Comparison of ENCODE assay signal across 10 cellular contexts in genomic region chrX:19627533-19627932, GRCh38.
DNase-seq lines count a peak whose midpoint lies in the region; ATAC-seq and FAIRE-seq lines count a peak whose summit lies in the region.
"Had no signal": no experiment of that assay in that cellular context is flagged by ENCODE, and none has a peak within 500 bp of the region (broad histone marks: within the 10 kb centered on the region; RNA-seq: fewer than 3 reads in every experiment).

No MANE protein-coding gene starts in this region.

- peak overlapping the region; percentile 7 for H3K27ac ChIP-seq in effector memory CD4-positive, alpha-beta T cell (ENCODE audit: insufficient read depth, low read length, poor library complexity, severe bottlenecking)

- H3K36me3 Mint-ChIP-seq in T-helper 2 cell treated with Interferon-gamma antibody and Interleukin-4, amounts not matched to agents 5 μg/mL and 100 μg/mL, for 36 hours (ENCODE audit: low read depth): peaks cover 25% of the 10 kb centered on the region

- H3K27me3 Mint-ChIP-seq in T-helper 2 cell treated with Interferon-gamma antibody and Interleukin-4, amounts not matched to agents 5 μg/mL and 100 μg/mL, for 36 hours (ENCODE audit: low read depth): no peaks in the 10 kb centered on the region

- no peaks in the 10 kb centered on the region for H3K9me3 ChIP-seq in effector memory CD4-positive, alpha-beta T cell (ENCODE audit: control insufficient read depth, low read length)

- intact Hi-C loops in posterior vena cava (cut with DNase I): no loop called here

- FAIRE-seq in urothelium cell line (lab: Jason Lieb, UNC): no peak
- no peak for FAIRE-seq in GM19239 (lab: Jason Lieb, UNC)

- no peaks in the 10 kb centered on the region for H3K36me3 ChIP-seq in effector memory CD4-positive, alpha-beta T cell (ENCODE audit: control insufficient read depth, insufficient read depth, low read length)

- H3K4me3 Mint-ChIP-seq in T-helper 2 cell treated with Interferon-gamma antibody and Interleukin-4, amounts not matched to agents 5 μg/mL and 100 μg/mL, for 36 hours: no peak overlapping the region

- H3K27me3 ChIP-seq in effector memory CD4-positive, alpha-beta T cell (replicated peaks; ENCODE audit: control insufficient read depth, insufficient read depth, low read length, poor library complexity, severe bottlenecking): no peaks in the 10 kb centered on the region

- peaks cover 44% of the 10 kb centered on the region for H3K4me1 Mint-ChIP-seq in T-helper 2 cell treated with Interferon-gamma antibody and Interleukin-4, amounts not matched to agents 5 μg/mL and 100 μg/mL, for 36 hours (ENCODE audit: low read depth)

- peak; percentile 20 for DNase-seq in stimulated activated CD4-positive, alpha-beta T cell treated with anti-CD3 and anti-CD28 coated beads, Interleukin-4, amount 100 ng/mL, for 24 hours
- no peak for DNase-seq in stimulated activated CD4-positive, alpha-beta T cell treated with anti-CD3 and anti-CD28 coated beads, Interleukin-4, amount 100 ng/mL, for 1 hour
- DNase-seq in T-helper 2 cell treated with Interferon-gamma antibody and Interleukin-4, amounts not matched to agents 5 μg/mL and 100 μg/mL, for 36 hours (ENCODE audit: low spot score): peak; percentile 21
- peak in 2 of 3 donors; percentile 1 to 2 for DNase-seq in effector memory CD4-positive, alpha-beta T cell
- DNase-seq in urothelium cell line (ENCODE audit: low spot score): peak; percentile 2
- no peak for DNase-seq in posterior vena cava (ENCODE audit: low spot score)
- DNase-seq in GM19239 (ENCODE audit: insufficient read length, low spot score): no peak
- DNase-seq: foreskin melanocyte, SHP77 treated with DMSO at 0.1 percent for 48 hours had no signal

- peak overlapping the region; percentile 57 for H3K27ac Mint-ChIP-seq in T-helper 2 cell treated with Interferon-gamma antibody and Interleukin-4, amounts not matched to agents 5 μg/mL and 100 μg/mL, for 36 hours

- ATAC-seq in GM19035 (IDR thresholded peaks at IDR 0.05; ENCODE audit: unreplicated experiment): no peak

- H3K4me1 ChIP-seq in effector memory CD4-positive, alpha-beta T cell (ENCODE audit: control insufficient read depth, insufficient read depth, low read length, poor library complexity, severe bottlenecking): peaks cover 16% of the 10 kb centered on the region

- no peaks in the 10 kb centered on the region for H3K9me3 Mint-ChIP-seq in T-helper 2 cell treated with Interferon-gamma antibody and Interleukin-4, amounts not matched to agents 5 μg/mL and 100 μg/mL, for 36 hours

- no peak overlapping the region for H3K4me3 ChIP-seq in effector memory CD4-positive, alpha-beta T cell (ENCODE audit: insufficient read depth, low read depth, low read length, poor library complexity, severe bottlenecking)

Comparison
In these comparisons a context has a peak if more than half of its experiments do, and no peak if none do; other contexts are left out.
1. DNase-seq: peak in stimulated activated CD4-positive, alpha-beta T cell treated with anti-CD3 and anti-CD28 coated beads, Interleukin-4, amount 100 ng/mL, for 24 hours (single experiment), T-helper 2 cell treated with Interferon-gamma antibody and Interleukin-4, amounts not matched to agents 5 μg/mL and 100 μg/mL, for 36 hours (single experiment), effector memory CD4-positive, alpha-beta T cell (2 of 3) and urothelium cell line (single experiment); none in stimulated activated CD4-positive, alpha-beta T cell treated with anti-CD3 and anti-CD28 coated beads, Interleukin-4, amount 100 ng/mL, for 1 hour (single experiment), posterior vena cava (single experiment) and GM19239 (single experiment).